14 cellular contexts compared by ENCODE assay signal in genomic region chr7:92266415-92267241, GRCh38.
"Had no signal": no experiment of that assay in that cellular context is flagged by ENCODE, and none has a peak within 500 bp of the region (broad histone marks: within the 10 kb centered on the region; RNA-seq: fewer than 3 reads in every experiment).

No MANE protein-coding gene starts in this region.

- H3K4me1 Mint-ChIP-seq: activated naive CD4-positive, alpha-beta T cell treated with anti-CD3 and anti-CD28 coated beads, Interleukin-2, amount 10 ng/mL, durations not matched to agents 7 days and 5 days; stimulated activated naive CD8-positive, alpha-beta T cell treated with anti-CD3 and anti-CD28 coated beads, Interleukin-15, amount 100 ng/mL, for 72 hours had no signal

- H3K27ac Mint-ChIP-seq: activated naive CD4-positive, alpha-beta T cell treated with anti-CD3 and anti-CD28 coated beads, Interleukin-2, amount 10 ng/mL, durations not matched to agents 7 days and 5 days; activated T-helper 2 cell treated with anti-CD3 and anti-CD28 coated beads, Interferon-gamma antibody, Interleukin-2, Interleukin-4, amounts not matched to agents 10 μg/mL and 5 μg/mL and 100 μg/mL, durations not matched to agents 14 hours and 24 hours and 36 hours; naive thymus-derived CD4-positive, alpha-beta T cell; stimulated activated naive CD8-positive, alpha-beta T cell treated with anti-CD3 and anti-CD28 coated beads, Interleukin-15, amount 100 ng/mL, for 72 hours had no signal

- H3K27me3 Mint-ChIP-seq: activated naive CD4-positive, alpha-beta T cell treated with anti-CD3 and anti-CD28 coated beads, Interleukin-2, amount 10 ng/mL, durations not matched to agents 7 days and 5 days; naive thymus-derived CD4-positive, alpha-beta T cell; stimulated activated naive CD8-positive, alpha-beta T cell treated with anti-CD3 and anti-CD28 coated beads, Interleukin-15, amount 100 ng/mL, for 72 hours had no signal

- H3K27ac ChIP-seq: body of pancreas, hepatocyte, testis had no signal

- ATAC-seq: body of pancreas; left cardiac atrium; naive thymus-derived CD4-positive, alpha-beta T cell; stimulated activated naive CD8-positive, alpha-beta T cell treated with anti-CD3 and anti-CD28 coated beads, Interleukin-15, amount 100 ng/mL, for 72 hours had no signal

- H3K9me3 Mint-ChIP-seq: activated naive CD4-positive, alpha-beta T cell treated with anti-CD3 and anti-CD28 coated beads, Interleukin-2, amount 10 ng/mL, durations not matched to agents 7 days and 5 days; naive thymus-derived CD4-positive, alpha-beta T cell; stimulated activated naive CD8-positive, alpha-beta T cell treated with anti-CD3 and anti-CD28 coated beads, Interleukin-15, amount 100 ng/mL, for 72 hours had no signal

- FAIRE-seq: TTC549 had no signal

- H3K4me3 ChIP-seq: body of pancreas, hepatocyte, testis had no signal

- H2AFZ ChIP-seq: hepatocyte had no signal

- H3K4me1 ChIP-seq: body of pancreas, testis had no signal

- H3K4me3 Mint-ChIP-seq: activated naive CD4-positive, alpha-beta T cell treated with anti-CD3 and anti-CD28 coated beads, Interleukin-2, amount 10 ng/mL, durations not matched to agents 7 days and 5 days; naive thymus-derived CD4-positive, alpha-beta T cell; stimulated activated naive CD8-positive, alpha-beta T cell treated with anti-CD3 and anti-CD28 coated beads, Interleukin-15, amount 100 ng/mL, for 72 hours had no signal

- H3K9me3 ChIP-seq: body of pancreas, testis had no signal

- H3K27me3 ChIP-seq: body of pancreas, hepatocyte, testis had no signal

- DNase-seq: activated CD4-positive, alpha-beta T cell treated with anti-CD3 and anti-CD28 coated beads, Interleukin-2, amount 50 U/mL, for 1 hour; activated naive CD4-positive, alpha-beta T cell treated with anti-CD3 and anti-CD28 coated beads, Interleukin-2, amount 10 ng/mL, durations not matched to agents 7 days and 5 days; amniotic stem cell; body of pancreas; left cardiac atrium; naive thymus-derived CD4-positive, alpha-beta T cell; retina; stimulated activated CD4-positive, alpha-beta T cell treated with anti-CD3 and anti-CD28 coated beads, Interleukin-4, amount 100 ng/mL, for 1 hour; stimulated activated naive CD8-positive, alpha-beta T cell treated with anti-CD3 and anti-CD28 coated beads, Interleukin-15, amount 100 ng/mL, for 72 hours; T-helper 2 cell; testis had no signal

- H3K4me2 ChIP-seq: hepatocyte had no signal
